ENCODE assay signal across 10 cellular contexts in the genomic region with DNA sequence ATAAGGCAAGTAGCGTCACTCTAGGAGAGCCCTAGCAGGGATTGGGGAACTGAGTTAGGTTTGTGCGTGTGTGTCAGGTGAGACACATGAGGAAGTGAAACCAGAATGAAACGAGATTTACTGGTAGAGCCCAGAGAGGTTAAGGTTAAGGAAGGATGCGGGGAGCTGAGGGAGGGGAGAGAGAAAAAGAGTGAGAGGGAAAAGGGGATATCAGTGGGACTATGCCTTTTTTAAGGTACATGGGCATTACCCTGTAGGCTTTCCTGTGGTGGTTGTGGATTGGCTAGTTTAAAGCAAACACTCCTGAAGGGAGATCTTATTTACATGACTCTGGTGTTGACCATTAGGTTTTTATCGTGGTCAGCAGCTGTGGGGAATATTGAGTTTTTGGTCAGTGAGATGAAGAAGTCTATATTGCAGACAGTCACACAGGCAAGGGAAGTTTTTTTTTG. TPM values are rescaled to one million over a fixed set of nuclear protein-coding genes. Genes with fewer than 3 reads are reported as not detected.
DNase-seq lines count a peak whose midpoint lies in the region; ATAC-seq, FAIRE-seq and TF ChIP-seq lines count a peak whose summit lies in the region.
"Had no signal": no experiment of that assay in that cellular context is flagged by ENCODE, and none has a peak within 500 bp of the region (broad histone marks: within the 10 kb centered on the region; RNA-seq: fewer than 3 reads in every experiment).

No MANE protein-coding gene starts in this region.

- TF ChIP-seq POLR2A in right lobe of liver (IDR thresholded peaks at IDR 0.05), result no peak
- TF ChIP-seq POLR2A in HepG2 (IDR thresholded peaks at IDR 0.05; ENCODE audit: insufficient read depth in 1 of 2, low read depth in 2 of 2, low read length in 2 of 2), result no peak

- no peak overlapping the region for H3K4me2 ChIP-seq in HepG2 (ENCODE audit: low read depth, low read length)

- H3K36me3 Mint-ChIP-seq in T-helper 17 cell (ENCODE audit: low read depth), result peaks cover 3% of the 10 kb centered on the region

- H3K27me3 ChIP-seq in right lobe of liver, result no peaks in the 10 kb centered on the region
- H3K27me3 ChIP-seq in HepG2 (ENCODE audit: control insufficient read depth in 1 of 2, insufficient read depth in 2 of 2, low read length in 2 of 2), result no peaks in the 10 kb centered on the region
- no peaks in the 10 kb centered on the region for H3K27me3 ChIP-seq in BE2C
- H3K27me3 ChIP-seq: cardiac muscle cell had no signal

- DNase-seq in right lobe of liver (no peak), HepG2 (ENCODE audit: low spot score) (no peak), T-helper 17 cell (no peak), BE2C (no peak), NCI-H1105 (lab: John Stamatoyannopoulos, UW) (no peak), cerebellar nuclear complex (lab: John Stamatoyannopoulos, UW) (no peak)
- no peak for DNase-seq in activated CD4-positive, alpha-beta T cell treated with anti-CD3 and anti-CD28 coated beads for 4 hours
- DNase-seq: NCI-H748 treated with DMSO at 0.1 percent for 48 hours had no signal

- H3K27ac ChIP-seq in right lobe of liver (no peak overlapping the region), HepG2 (ENCODE audit: extremely low read length, insufficient read depth, low read length) (no peak overlapping the region)
- H3K27ac ChIP-seq: cardiac muscle cell had no signal

- no peak overlapping the region for H3K9ac ChIP-seq in HepG2 (ENCODE audit: insufficient read depth, low read depth, low read length)

- TF ChIP-seq RAD21 in HepG2 (CRISPR knock-in tag; IDR thresholded peaks at IDR 0.05), result no peak

- intact Hi-C loops in right lobe of liver (cut with DNase I) (no loop called here), HepG2 (cut with micrococcal nuclease; ENCODE audit: unreplicated experiment) (no loop called here)

- H3K4me3 ChIP-seq in right lobe of liver, result no peak overlapping the region
- no peak overlapping the region for H3K4me3 ChIP-seq in HepG2 (replicated peaks in 1 of 3; ENCODE audit: insufficient read depth in 1 of 3, low read depth in 2 of 3, low read length in 3 of 3)
- H3K4me3 ChIP-seq in BE2C (ENCODE audit: low read depth, low read length), result no peak overlapping the region
- H3K4me3 ChIP-seq: cardiac muscle cell had no signal

- H3K9me3 ChIP-seq in right lobe of liver, result no peaks in the 10 kb centered on the region
- no peaks in the 10 kb centered on the region for H3K9me3 ChIP-seq in HepG2 (ENCODE audit: low read length)
- H3K9me3 ChIP-seq in T-helper 17 cell (ENCODE audit: control insufficient read depth, low read length, poor library complexity, severe bottlenecking), result no peaks in the 10 kb centered on the region
- no peaks in the 10 kb centered on the region; the same call in 1 of the 2 replicates for H3K9me3 ChIP-seq in BE2C

- ATAC-seq in right lobe of liver (peak in 3 of 4 donors; percentile 28 to 61 (median 41)), HepG2 (no peak), HG03025 (IDR thresholded peaks at IDR 0.05; ENCODE audit: low FRiP score, unreplicated experiment) (peak; percentile 100), T-helper 17 cell (peak; percentile 78)

- no peaks in the 10 kb centered on the region for H3K27me3 Mint-ChIP-seq in T-helper 17 cell

- H3K79me2 ChIP-seq in HepG2 (ENCODE audit: insufficient read depth, low read length), result peaks cover 89% of the 10 kb centered on the region

- 57% methylated on average over 5 of the region's 5 CpGs for WGBS in right lobe of liver (ENCODE audit: insufficient coverage, low coverage, low lambda C conversion rate, missing lambda C conversion rate)
- 88% methylated on average over 5 of the region's 5 CpGs for WGBS in HepG2 (ENCODE audit: low lambda C conversion rate)

- no TSS peak for BruUV-seq in HepG2 (replicated peaks; lab: Mats Ljungman, UMichigan)

- in situ Hi-C loops in HepG2 (cut with HindIII; ENCODE audit: extremely low pct_ligation_motif_present, low pct_unique_long_range_greater_than_20kb), result no loop called here

- peak overlapping the region; percentile 28 for H3K4me3 Mint-ChIP-seq in T-helper 17 cell

- no peak overlapping the region for H2AFZ ChIP-seq in HepG2 (ENCODE audit: low read length)

- H3K4me1 ChIP-seq in right lobe of liver (peaks cover 0 to 8% (median 0%) of the 10 kb centered on the region in 4 donors), HepG2 (ENCODE audit: insufficient read depth, low read length) (peaks cover 16% of the 10 kb centered on the region), BE2C (no peaks in the 10 kb centered on the region)

- H4K20me1 ChIP-seq in HepG2 (ENCODE audit: insufficient read depth, low read length), result peaks cover 5% of the 10 kb centered on the region; the same call in 1 of the 2 replicates

- no peaks in the 10 kb centered on the region for H3K36me3 ChIP-seq in right lobe of liver
- no peaks in the 10 kb centered on the region for H3K36me3 ChIP-seq in HepG2 (replicated peaks in 1 of 2; ENCODE audit: control insufficient read depth in 1 of 2, insufficient read depth in 2 of 2, low read length in 2 of 2)
- H3K36me3 ChIP-seq in BE2C, result no peaks in the 10 kb centered on the region
- H3K36me3 ChIP-seq: cardiac muscle cell had no signal

- TF ChIP-seq EP300 in HepG2 (IDR thresholded peaks at IDR 0.05; ENCODE audit: low read depth in 2 of 2, low read length in 2 of 2), result no peak
- no peak for TF ChIP-seq EP300 in HepG2 (CRISPR knock-in tag; IDR thresholded peaks at IDR 0.05; ENCODE audit: borderline replicate concordance)

- CTCF ChIA-PET in HepG2 (lab: Yijun Ruan, JAX; ENCODE audit: low intra/inter-chr PET ratio, low total read pairs), result no interaction called here

- peaks cover 38% of the 10 kb centered on the region for H3K4me1 Mint-ChIP-seq in T-helper 17 cell

- POLR2A ChIA-PET in HepG2 (lab: Yijun Ruan, JAX), result no interaction called here

- FAIRE-seq in HepG2 (lab: Jason Lieb, UNC), result no peak

- no peak for TF ChIP-seq CTCF in right lobe of liver (IDR thresholded peaks at IDR 0.05)
- no peak for TF ChIP-seq CTCF in HepG2 (CRISPR knock-in tag; IDR thresholded peaks at IDR 0.05)
- TF ChIP-seq CTCF in BE2C (IDR thresholded peaks at IDR 0.05; ENCODE audit: low read depth, low read length), result no peak

- H3K27ac Mint-ChIP-seq in T-helper 17 cell, result peak overlapping the region; percentile 39

TF ChIP-seq in HepG2, 621 proteins besides CTCF, POLR2A, EP300 and RAD21:
- TF ChIP-seq, protein P1, sequence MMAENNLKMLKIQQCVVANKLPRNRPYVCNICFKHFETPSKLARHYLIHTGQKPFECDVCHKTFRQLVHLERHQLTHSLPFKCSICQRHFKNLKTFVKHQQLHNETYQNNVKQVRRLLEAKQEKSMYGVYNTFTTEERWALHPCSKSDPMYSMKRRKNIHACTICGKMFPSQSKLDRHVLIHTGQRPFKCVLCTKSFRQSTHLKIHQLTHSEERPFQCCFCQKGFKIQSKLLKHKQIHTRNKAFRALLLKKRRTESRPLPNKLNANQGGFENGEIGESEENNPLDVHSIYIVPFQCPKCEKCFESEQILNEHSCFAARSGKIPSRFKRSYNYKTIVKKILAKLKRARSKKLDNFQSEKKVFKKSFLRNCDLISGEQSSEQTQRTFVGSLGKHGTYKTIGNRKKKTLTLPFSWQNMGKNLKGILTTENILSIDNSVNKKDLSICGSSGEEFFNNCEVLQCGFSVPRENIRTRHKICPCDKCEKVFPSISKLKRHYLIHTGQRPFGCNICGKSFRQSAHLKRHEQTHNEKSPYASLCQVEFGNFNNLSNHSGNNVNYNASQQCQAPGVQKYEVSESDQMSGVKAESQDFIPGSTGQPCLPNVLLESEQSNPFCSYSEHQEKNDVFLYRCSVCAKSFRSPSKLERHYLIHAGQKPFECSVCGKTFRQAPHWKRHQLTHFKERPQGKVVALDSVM (CRISPR knock-in tag; IDR thresholded peaks at IDR 0.05), result no peak
- TF ChIP-seq ZNF329 (CRISPR knock-in tag; IDR thresholded peaks at IDR 0.05; ENCODE audit: low read depth), result no peak

RNA-seq across cellular contexts. Expression of a gene that starts 13.9 kb away (rescaled TPM):
- total RNA-seq in right lobe of liver, result 10 to 100 TPM in 3 of 6 experiments, 1 to 10 TPM in 3; 7.7 to 12.2 (median 9.5) TPM
- 21.2 and 36.7 TPM in 2 replicates for total RNA-seq in HepG2 (2016; rRNA removed; fragmentation: Illumina TruSeq; extraction: Trizol)
- total RNA-seq in HepG2 (2016; cell fraction: cytosol; rRNA removed; fragmentation: Illumina TruSeq; extraction: Trizol; ENCODE audit: low read depth), result 21.0 and 21.2 TPM in 2 replicates
- 17.9 and 34.3 TPM in 2 replicates for total RNA-seq in HepG2 (2016; cell fraction: insoluble cytoplasmic fraction; rRNA removed; fragmentation: Illumina TruSeq; extraction: Trizol)
- 12.6 and 14.8 TPM in 2 replicates for total RNA-seq in HepG2 (2016; cell fraction: membrane; rRNA removed; fragmentation: Illumina TruSeq; extraction: Trizol)
- 83.1 and 91.1 TPM in 2 replicates for total RNA-seq in HepG2 (2016; cell fraction: nucleus; rRNA removed; fragmentation: Illumina TruSeq; extraction: Trizol)
- polyA plus RNA-seq in HepG2 (2011; rRNA removed), result 31.7 and 38.5 TPM in 2 replicates
- 8.7 and 15.5 TPM in 2 replicates for polyA plus RNA-seq in HepG2 (2011; cell fraction: cytosol; rRNA removed)
- polyA plus RNA-seq in HepG2 (2011; cell fraction: nucleus; rRNA removed), result 81.4 and 85.4 TPM in 2 replicates
- 20.3 and 21.4 TPM in 2 replicates for polyA plus RNA-seq in HepG2 (2012)
- polyA plus RNA-seq in HepG2 (2016; cell fraction: cytosol; fragmentation: Illumina TruSeq; extraction: Trizol; ENCODE audit: low read depth), result 0.74 and 0.85 TPM in 2 replicates
- polyA plus RNA-seq in HepG2 (2016; cell fraction: insoluble cytoplasmic fraction; fragmentation: Illumina TruSeq; extraction: Trizol; ENCODE audit: low read depth), result 7.2 and 7.3 TPM in 2 replicates
- 1.7 and 2.4 TPM in 2 replicates for polyA plus RNA-seq in HepG2 (2016; cell fraction: membrane; fragmentation: Illumina TruSeq; extraction: Trizol; ENCODE audit: low read depth)
- 83.0 and 85.1 TPM in 2 replicates for polyA plus RNA-seq in HepG2 (2016; cell fraction: nucleus; fragmentation: Illumina TruSeq; extraction: Trizol; ENCODE audit: insufficient read depth, low read depth)
- 47.7 and 61.9 TPM in 2 replicates for polyA minus RNA-seq in HepG2 (2011; rRNA and poly(A)+ RNA removed; ENCODE audit: low replicate concordance)
- 35.4 and 39.4 TPM in 2 replicates for polyA minus RNA-seq in HepG2 (2011; cell fraction: cytosol; rRNA and poly(A)+ RNA removed)
- 201 and 214 TPM in 2 replicates for polyA minus RNA-seq in HepG2 (2011; cell fraction: nucleus; rRNA and poly(A)+ RNA removed)
- 10 to 100 TPM; 40.7 to 48.0 TPM for total RNA-seq in T-helper 17 cell
- polyA plus RNA-seq in BE2C (2012; ENCODE audit: insufficient read depth, insufficient read length, low read depth), result 25.5 TPM
